Comparison of ENCODE assay signal across 8 cellular contexts in genomic region chr6:24910850-24911712, GRCh38. TPM values are rescaled to one million over a fixed set of nuclear protein-coding genes. Genes with fewer than 3 reads are reported as not detected.
DNase-seq lines count a peak whose midpoint lies in the region; FAIRE-seq and TF ChIP-seq lines count a peak whose summit lies in the region.
"Had no signal": no experiment of that assay in that cellular context is flagged by ENCODE, and none has a peak within 500 bp of the region (broad histone marks: within the 10 kb centered on the region; RNA-seq: fewer than 3 reads in every experiment).

No MANE protein-coding gene starts in this region.

- WGBS in small intestine, 3 donors = 1 to 2% (median 1%) methylated on average over 52 to 60 of the region's 60 CpGs

- H3K36me3 ChIP-seq in KOPT-K1 (ENCODE audit: insufficient read depth, low read length) = no peaks in the 10 kb centered on the region
- H3K36me3 ChIP-seq in small intestine (ENCODE audit: control insufficient read depth in 2 of 2, insufficient read depth in 2 of 2, low read length in 2 of 2) = no peaks in the 10 kb centered on the region

- peaks cover 0 to 3% of the 10 kb centered on the region in 2 donors for H3K27me3 ChIP-seq in small intestine (ENCODE audit: control insufficient read depth in 2 of 2, insufficient read depth in 2 of 2, low read length in 2 of 2)

- peak overlapping the region; percentile 61 for H3K27ac ChIP-seq in KOPT-K1 (ENCODE audit: low read depth, low read length, poor library complexity, severe bottlenecking)
- peak overlapping the region in 1 of 2 donors; percentile 40 for H3K27ac ChIP-seq in small intestine (ENCODE audit: low read depth in 1 of 2, low read length in 1 of 2)

- FAIRE-seq in small intestine (lab: Jason Lieb, UNC) = no peak
- FAIRE-seq: colon had no signal

- H3K4me3 ChIP-seq in cardiac fibroblast (replicated peaks in 1 of 2; ENCODE audit: low read depth in 2 of 2, low read length in 2 of 2) (peak overlapping the region; percentile 46 to 79), small intestine (ENCODE audit: low read depth in 1 of 2, low read length in 2 of 2) (peak overlapping the region; percentile 35 to 47)

- peaks cover 0 to 4% of the 10 kb centered on the region in 2 donors for H3K4me1 ChIP-seq in small intestine (ENCODE audit: control insufficient read depth in 2 of 2, insufficient read depth in 1 of 2, low read depth in 1 of 2, low read length in 1 of 2)

- H3K9me3 ChIP-seq in KOPT-K1 (ENCODE audit: insufficient read depth, low read length, poor library complexity, severe bottlenecking) (no peaks in the 10 kb centered on the region), small intestine (ENCODE audit: control insufficient read depth, low read depth) (no peaks in the 10 kb centered on the region)

- no peak for TF ChIP-seq CTCF in cardiac fibroblast (IDR thresholded peaks at IDR 0.05; ENCODE audit: low read depth, low read length)

- DNase-seq in GM19238 (ENCODE audit: insufficient read length, low spot score) (peak; percentile 24), T-helper 2 cell (peak; percentile 24 to 64 (median 38)), cardiac fibroblast (ENCODE audit: low read depth in 2 of 2) (peak; percentile 19 to 72), islet precursor cell (peak; percentile 87), small intestine (no peak), AML-193 (lab: John Stamatoyannopoulos, UW) (no peak)

RNA-seq across cellular contexts. Expression of gene RIPOR2, which starts 24.7 kb away (rescaled TPM):
- 1 to 10 TPM; 1.6 to 3.1 (median 1.8) TPM for polyA plus RNA-seq in small intestine

Comparison
In these comparisons a context has a peak if more than half of its experiments do, and no peak if none do; other contexts are left out.
1. DNase-seq: peak in GM19238 (single experiment), T-helper 2 cell (5 of 5), cardiac fibroblast (2 of 2) and islet precursor cell (single experiment); none in small intestine (single experiment) and AML-193 (0 of 2).